19 cellular contexts compared by ENCODE assay signal in genomic region chr2:105005170-105005569, GRCh38. TPM values are rescaled to one million over a fixed set of nuclear protein-coding genes. Genes with fewer than 3 reads are reported as not detected.
DNase-seq lines count a peak whose midpoint lies in the region; ATAC-seq, FAIRE-seq and TF ChIP-seq lines count a peak whose summit lies in the region.
"Had no signal": no experiment of that assay in that cellular context is flagged by ENCODE, and none has a peak within 500 bp of the region (broad histone marks: within the 10 kb centered on the region; RNA-seq: fewer than 3 reads in every experiment).

No MANE protein-coding gene starts in this region.

- H3K18ac ChIP-seq in H9 (ENCODE audit: insufficient read length, low read depth, low read length) (no peak overlapping the region), H1 (ENCODE audit: extremely low read depth, low read length) (no peak overlapping the region)

- no peak overlapping the region for H4K91ac ChIP-seq in H9 (ENCODE audit: insufficient read length, low read depth, low read length)
- H4K91ac ChIP-seq in H1 (replicated peaks; ENCODE audit: insufficient read length, low read length): no peak overlapping the region

- no peak for TF ChIP-seq EP300 in H1 (IDR thresholded peaks at IDR 0.05; ENCODE audit: borderline replicate concordance in 1 of 2, low read depth in 2 of 2, low read length in 2 of 2)

- H3K36me3 Mint-ChIP-seq in H9 (ENCODE audit: insufficient read depth in 1 of 3, low read depth in 3 of 3): peaks cover 13 to 27% (median 20%) of the 10 kb centered on the region in 3 experiments

- H3K9ac ChIP-seq in H9 (ENCODE audit: extremely low read depth, insufficient read length, low read length) (no peak overlapping the region), H1 (replicated peaks in 1 of 4; ENCODE audit: extremely low read depth in 1 of 4, low read depth in 3 of 4, low read length in 3 of 4) (no peak overlapping the region)
- H3K9ac ChIP-seq: SK-N-SH had no signal

- H3K4ac ChIP-seq in H9 (ENCODE audit: low read depth, low read length) (no peak overlapping the region), H1 (replicated peaks; ENCODE audit: insufficient read length, low read depth, low read length) (no peak overlapping the region)

- H3K79me1 ChIP-seq in H9 (ENCODE audit: insufficient read depth, low read depth, low read length, poor library complexity, severe bottlenecking) (no peaks in the 10 kb centered on the region), H1 (ENCODE audit: low read depth, low read length) (no peaks in the 10 kb centered on the region)

- CTCF ChIA-PET in H1 (lab: Charles Lee; ENCODE audit: partially characterized antibody): no interaction called here

- H3K79me2 ChIP-seq in H9 (ENCODE audit: insufficient read depth, low read length): no peaks in the 10 kb centered on the region
- H3K79me2 ChIP-seq in H1 (ENCODE audit: control insufficient read depth in 1 of 2, insufficient read depth in 2 of 2, low read length in 2 of 2): no peaks in the 10 kb centered on the region

- no peak overlapping the region for H3K4me3 ChIP-seq in H1 (ENCODE audit: extremely low read depth in 1 of 4, insufficient read depth in 2 of 4, low read depth in 3 of 4, low read length in 4 of 4)
- no peak overlapping the region for H3K4me3 ChIP-seq in left lung
- no peak overlapping the region for H3K4me3 ChIP-seq in left ventricle myocardium inferior

- no CpG with 5 or more reads among the region's 1 CpG for whole genome bisulfite sequencing in H9 (ENCODE audit: extremely low coverage, insufficient read length, low lambda C conversion rate)
- WGBS in H1 (ENCODE audit: extremely low coverage in 1 of 2, insufficient coverage in 1 of 2, insufficient read length in 1 of 2, insufficient replicate concordance in 2 of 2, low coverage in 1 of 2, low lambda C conversion rate in 2 of 2, missing lambda C conversion rate in 1 of 2), 2 experiments: 81% methylated on average over 1 of the region's 1 CpG; no CpG with 5 or more reads in 1 of the 2 experiments

- POLR2A ChIA-PET in H1 (lab: Charles Lee; ENCODE audit: partially characterized antibody): interaction anchor here (1.0 to 1.5 kb wide), 2 partner anchors 16 to 33 kb away, joined by 3 read pairs; partner anchors contain the start of gene MRPS9

- H2BK120ac ChIP-seq in H9 (ENCODE audit: low read depth, low read length, poor library complexity, severe bottlenecking) (no peak overlapping the region), H1 (replicated peaks; ENCODE audit: low read depth, low read length) (no peak overlapping the region)

- peaks cover 0 to 4% (median 0%) of the 10 kb centered on the region in 4 experiments; a peak in 1 of 8 replicates for H3K36me3 ChIP-seq in H1 (ENCODE audit: control insufficient read depth in 2 of 4, insufficient read depth in 4 of 4, low read length in 3 of 4)
- no peaks in the 10 kb centered on the region for H3K36me3 ChIP-seq in left lung
- H3K36me3 ChIP-seq in left ventricle myocardium inferior: no peaks in the 10 kb centered on the region

- H4K5ac ChIP-seq in H9 (ENCODE audit: insufficient read length, low read depth, low read length) (no peak overlapping the region), H1 (ENCODE audit: insufficient read length, low read depth, low read length) (no peak overlapping the region)

- FAIRE-seq in H1 (lab: Jason Lieb, UNC): no peak
- FAIRE-seq: G401.6, GM12892, H54 had no signal

- no peaks in the 10 kb centered on the region for H3K23me2 ChIP-seq in H9 (ENCODE audit: insufficient read length, low read depth, low read length, poor library complexity, severe bottlenecking)
- H3K23me2 ChIP-seq in H1 (ENCODE audit: low read depth, low read length): no peaks in the 10 kb centered on the region

- peaks cover 12% of the 10 kb centered on the region for H3K9me3 ChIP-seq in H9 (ENCODE audit: control insufficient read depth, low read depth, low read length)
- peaks cover 14 to 16% of the 10 kb centered on the region in 2 experiments for H3K9me3 ChIP-seq in H1 (ENCODE audit: insufficient read depth in 2 of 2, low read depth in 1 of 2, low read length in 1 of 2)
- peaks cover 0 to 23% of the 10 kb centered on the region in 2 donors for H3K9me3 ChIP-seq in left lung
- H3K9me3 ChIP-seq in left ventricle myocardium inferior (replicated peaks): peaks cover 57% of the 10 kb centered on the region
- H3K9me3 ChIP-seq: SK-N-SH had no signal

- H3K14ac ChIP-seq in H9 (ENCODE audit: insufficient read depth, low read length): no peak overlapping the region
- H3K14ac ChIP-seq in H1 (ENCODE audit: insufficient read length): no peak overlapping the region

- no peak overlapping the region; a peak in 1 of 5 replicates for H3K4me3 Mint-ChIP-seq in H9
- H3K4me3 Mint-ChIP-seq: CD4-positive, CD25-positive, alpha-beta regulatory T cell had no signal

- H3K27ac Mint-ChIP-seq in H9: peak overlapping the region; percentile 73 to 97 (median 81); a peak in 4 of 7 replicates
- H3K27ac Mint-ChIP-seq: CD4-positive, CD25-positive, alpha-beta regulatory T cell had no signal

- no peak overlapping the region for H2AFZ ChIP-seq in H9 (ENCODE audit: low read length)
- H2AFZ ChIP-seq in H1 (ENCODE audit: low read length): peak overlapping the region; percentile 60; the same call in 1 of the 2 replicates

- no peak overlapping the region for H3T11ph ChIP-seq in H9 (ENCODE audit: low read length)

- DNase-seq in H9 (peak; percentile 28), H1 (ENCODE audit: low read depth in 1 of 2, low spot score in 2 of 2) (peak in 1 of 2 experiments; percentile 13), left lung (no peak), UCSD-AML1 (lab: John Stamatoyannopoulos, UW; ENCODE audit: unreplicated experiment) (no peak), left ventricle myocardium inferior (no peak)
- DNase-seq in stimulated activated naive CD8-positive, alpha-beta T cell treated with anti-CD3 and anti-CD28 coated beads, Interleukin-15, Interleukin-2, amounts not matched to agents 100 U/mL and 50 U/mL, for 24 hours: no peak
- DNase-seq: ACHN; CD4-positive, CD25-positive, alpha-beta regulatory T cell; DMS79; NCI-H1930; NCI-H2171 treated with DMSO at 0.1 percent for 48 hours; NCI-H748 treated with DMSO at 0.1 percent for 48 hours; SK-N-SH had no signal

- H3K27me3 Mint-ChIP-seq in H9 (ENCODE audit: low read depth): no peaks in the 10 kb centered on the region

- H3K9me3 Mint-ChIP-seq in H9: peaks cover 19 to 24% of the 10 kb centered on the region in 2 experiments

- H2AK5ac ChIP-seq in H9 (ENCODE audit: insufficient read length, low read length) (no peak overlapping the region), H1 (ENCODE audit: low read depth, low read length) (no peak overlapping the region)

- no peak overlapping the region for H3K23ac ChIP-seq in H9 (ENCODE audit: insufficient read length, low read depth, low read length)
- no peak overlapping the region for H3K23ac ChIP-seq in H1 (ENCODE audit: insufficient read length)

- no peak overlapping the region for H2BK12ac ChIP-seq in H9 (ENCODE audit: insufficient read length, low read depth, low read length)
- no peak overlapping the region for H2BK12ac ChIP-seq in H1 (ENCODE audit: low read depth, low read length)

- no peak overlapping the region for H2BK15ac ChIP-seq in H9 (ENCODE audit: low read depth, low read length)
- H2BK15ac ChIP-seq in H1 (ENCODE audit: low read length): no peak overlapping the region

- H4K20me1 ChIP-seq in H9 (ENCODE audit: control insufficient read depth, insufficient read depth, insufficient read length): no peaks in the 10 kb centered on the region
- H4K20me1 ChIP-seq in H1 (replicated peaks in 1 of 2; ENCODE audit: control insufficient read depth in 1 of 2, insufficient read depth in 2 of 2, low read length in 2 of 2): no peaks in the 10 kb centered on the region

- no peak overlapping the region for H2BK5ac ChIP-seq in H9 (ENCODE audit: insufficient read length, low read length)
- H2BK5ac ChIP-seq in H1 (ENCODE audit: low read depth, low read length): no peak overlapping the region

- intact Hi-C loops in left lung (cut with DNase I) (no loop called here), left ventricle myocardium inferior (cut with micrococcal nuclease) (no loop called here)

- H3K4me1 ChIP-seq in H9 (ENCODE audit: insufficient read depth, low read length): peaks cover 3% of the 10 kb centered on the region; the same call in 1 of the 2 replicates
- H3K4me1 ChIP-seq in H1 (replicated peaks in 1 of 4; ENCODE audit: control insufficient read depth in 3 of 4, insufficient read depth in 4 of 4, low read length in 3 of 4): peaks cover 0 to 3% (median 0%) of the 10 kb centered on the region in 4 experiments; a peak in 3 of 7 replicates
- no peaks in the 10 kb centered on the region for H3K4me1 ChIP-seq in left lung
- H3K4me1 ChIP-seq in left ventricle myocardium inferior: no peaks in the 10 kb centered on the region

- H3K4me2 ChIP-seq in H9 (ENCODE audit: insufficient read depth, insufficient read length, low read length): no peak overlapping the region
- H3K4me2 ChIP-seq in H1 (ENCODE audit: insufficient read depth in 1 of 2, low read depth in 2 of 2, low read length in 2 of 2): no peak overlapping the region; a peak in 2 of 4 replicates
- H3K4me2 ChIP-seq: SK-N-SH had no signal

- peak overlapping the region; percentile 55 for H3K27ac ChIP-seq in 22Rv1
- no peak overlapping the region for H3K27ac ChIP-seq in H9 (ENCODE audit: insufficient read length, low read depth, low read length)
- 0 out of 2 replicates have a peak overlapping the region, but pooled peaks have one; percentile 41 for H3K27ac ChIP-seq in H1 (ENCODE audit: low read depth, low read length)
- no peak overlapping the region for H3K27ac ChIP-seq in left lung
- H3K27ac ChIP-seq in left ventricle myocardium inferior (replicated peaks): no peak overlapping the region

- H3K4me1 Mint-ChIP-seq in H9: peaks cover 25 to 30% of the 10 kb centered on the region in 2 experiments

- H3K56ac ChIP-seq in H9 (ENCODE audit: insufficient read length, low read depth, low read length): no peak overlapping the region
- H3K56ac ChIP-seq in H1 (replicated peaks; ENCODE audit: insufficient read length, low read depth, low read length): no peak overlapping the region

- TF ChIP-seq CTCF in 22Rv1 (IDR thresholded peaks at IDR 0.05): no peak
- no peak for TF ChIP-seq CTCF in H9 (conservative IDR thresholded peaks at IDR 0.05)
- no peak for TF ChIP-seq CTCF in H1 (IDR thresholded peaks at IDR 0.05; ENCODE audit: control extremely low read depth in 1 of 3, insufficient read depth in 1 of 3, low read depth in 1 of 3, low read length in 3 of 3)
- no peak for TF ChIP-seq CTCF in left lung (IDR thresholded peaks at IDR 0.05)
- no peak for TF ChIP-seq CTCF in left ventricle myocardium inferior (IDR thresholded peaks at IDR 0.05; ENCODE audit: borderline replicate concordance)

- ATAC-seq in left lung: peak; percentile 21
- ATAC-seq in GM21723 (IDR thresholded peaks at IDR 0.05; ENCODE audit: unreplicated experiment): no peak
- no peak for ATAC-seq in stimulated activated naive CD8-positive, alpha-beta T cell treated with anti-CD3 and anti-CD28 coated beads, Interleukin-15, Interleukin-2, amounts not matched to agents 100 U/mL and 50 U/mL, for 24 hours
- ATAC-seq: Right ventricle myocardium inferior had no signal

- H3K27me3 ChIP-seq in H9 (ENCODE audit: insufficient read depth, low read length) (no peaks in the 10 kb centered on the region), H1 (replicated peaks in 1 of 4; ENCODE audit: control insufficient read depth in 3 of 4, extremely low read depth in 1 of 4, insufficient read depth in 3 of 4, low read length in 3 of 4) (no peaks in the 10 kb centered on the region), left lung (no peaks in the 10 kb centered on the region), left ventricle myocardium inferior (ENCODE audit: low read depth) (no peaks in the 10 kb centered on the region)

- H4K8ac ChIP-seq in H9 (replicated peaks; ENCODE audit: insufficient read length, low read depth, low read length) (no peak overlapping the region), H1 (ENCODE audit: extremely low read depth, insufficient read depth, low read length) (no peak overlapping the region)

- TF ChIP-seq RAD21 in H1 (IDR thresholded peaks at IDR 0.05 in 1 of 2, conservative IDR thresholded peaks at IDR 0.05 in 1 of 2; ENCODE audit: low read depth in 2 of 2, low read length in 2 of 2): no peak

- TF ChIP-seq POLR2A in H1 (IDR thresholded peaks at IDR 0.05; ENCODE audit: control extremely low read depth in 1 of 2, low read depth in 2 of 2, low read length in 2 of 2): no peak

- no peak overlapping the region for H2BK20ac ChIP-seq in H9 (ENCODE audit: low read depth, low read length, poor library complexity, severe bottlenecking)
- no peak overlapping the region for H2BK20ac ChIP-seq in H1 (ENCODE audit: low read length)

RNA-seq across cellular contexts. Expression of gene MRPS9, which starts 32.7 kb away (rescaled TPM):
- total RNA-seq in H9 (2021) (58.1 and 60.0 TPM in 2 replicates), left lung (10 to 100 TPM; 14.3 to 16.9 TPM), left ventricle myocardium inferior (73.2 TPM)
- 71.0 and 72.3 TPM in 2 replicates for total RNA-seq in H1 (2021; fragmentation: NEBNext Ultra II Directional; extraction: Animal tissue kit (Norgen Biotek cat#: 25700))
- polyA plus RNA-seq in H1 (2011; rRNA removed): 34.9 and 36.2 TPM in 2 replicates
- 63.4 TPM for polyA plus RNA-seq in H1 (2011; cell fraction: cytosol; rRNA removed)
- 39.2 TPM for polyA plus RNA-seq in H1 (2011; cell fraction: nucleus; rRNA removed)
- 64.3 to 83.7 TPM (median 67.0 TPM) in 4 replicates for polyA plus RNA-seq in H1 (2012, experiment 1 of 2)
- polyA plus RNA-seq in H1 (2012, experiment 2 of 2): 10.8 TPM
- polyA plus RNA-seq in H1 (2013, experiment 1 of 2): 78.5 TPM
- 80.0 TPM for polyA plus RNA-seq in H1 (2013, experiment 2 of 2)
- polyA minus RNA-seq in H1 (2011; rRNA and poly(A)+ RNA removed): 24.3 and 38.9 TPM in 2 replicates
- polyA minus RNA-seq in H1 (2011; cell fraction: cytosol; rRNA and poly(A)+ RNA removed): 27.4 TPM
- 22.1 TPM for polyA minus RNA-seq in H1 (2011; cell fraction: nucleus; rRNA and poly(A)+ RNA removed)

Comparison
In these comparisons a context has a peak if more than half of its experiments do, and no peak if none do; other contexts are left out.
1. H3K27ac ChIP-seq: peak in 22Rv1 (single experiment) and H1 (single experiment); none in H9 (single experiment), left lung (0 of 2) and left ventricle myocardium inferior (single experiment).